ENCODE assay signal across 12 cellular contexts in the genomic region with DNA sequence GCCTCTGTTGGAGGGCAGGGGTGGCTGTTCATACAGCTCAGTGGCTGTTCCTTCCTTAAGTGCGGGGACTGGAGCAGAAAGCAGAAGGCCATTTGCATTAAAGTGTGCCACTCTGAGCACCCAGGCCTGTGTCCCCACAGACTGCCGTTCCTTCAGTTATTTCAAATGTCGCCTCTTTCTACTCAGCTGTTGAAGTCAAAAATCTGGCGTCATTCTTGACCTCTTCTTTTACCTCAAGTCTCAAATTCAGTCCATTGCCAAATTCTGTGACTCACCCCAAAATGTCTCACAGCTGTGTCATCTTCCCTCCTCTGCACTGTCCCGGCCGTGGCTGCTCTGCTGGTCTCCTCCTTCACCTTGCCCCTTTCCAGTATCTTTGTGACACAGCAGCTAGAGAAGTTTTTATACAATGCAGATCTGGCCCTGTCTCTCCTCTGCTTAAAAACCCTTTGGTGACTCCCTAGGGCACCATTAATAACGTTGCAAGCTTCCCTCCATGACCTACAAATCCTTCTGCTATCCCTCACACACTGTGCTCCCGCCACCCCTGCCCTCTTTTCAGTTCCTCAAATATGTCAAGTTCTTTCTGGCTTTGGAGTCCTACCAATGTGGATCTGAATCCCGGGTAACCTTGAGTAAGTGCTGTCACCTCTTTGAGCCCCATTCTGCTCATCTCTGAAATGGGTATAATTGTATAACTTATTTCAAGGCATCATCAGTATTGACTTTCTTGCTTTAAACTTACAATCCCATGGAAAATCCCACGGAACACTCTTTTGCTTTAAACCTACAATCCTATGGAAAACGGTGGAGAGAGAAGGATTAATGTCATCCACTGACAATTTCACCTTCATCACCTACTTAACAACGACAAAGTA.
DNase-seq lines count a peak whose midpoint lies in the region; ATAC-seq, FAIRE-seq and TF ChIP-seq lines count a peak whose summit lies in the region.
"Had no signal": no experiment of that assay in that cellular context is flagged by ENCODE, and none has a peak within 500 bp of the region (broad histone marks: within the 10 kb centered on the region; RNA-seq: fewer than 3 reads in every experiment).

No MANE protein-coding gene starts in this region.

- intact Hi-C loops in kidney (cut with DNase I), result no loop called here
- intact Hi-C loops in CD4-positive, alpha-beta T cell (cut with DNase I, micrococcal nuclease), result no loop called here

- H3K4me3 ChIP-seq in kidney (ENCODE audit: low read length in 2 of 2), result no peak overlapping the region
- H3K4me3 ChIP-seq: heart right ventricle had no signal

- no peaks in the 10 kb centered on the region for H3K36me3 Mint-ChIP-seq in CD4-positive, alpha-beta T cell (ENCODE audit: low read depth)
- H3K36me3 Mint-ChIP-seq: activated naive CD8-positive, alpha-beta T cell had no signal

- peaks cover 9 to 16% of the 10 kb centered on the region in 2 donors for H3K4me1 ChIP-seq in kidney (ENCODE audit: control insufficient read depth in 1 of 2, insufficient read depth in 1 of 2, low read depth in 1 of 2, low read length in 2 of 2)

- no peaks in the 10 kb centered on the region for H3K27me3 ChIP-seq in CD4-positive, alpha-beta T cell (ENCODE audit: control insufficient read depth, insufficient read depth, low read length)
- H3K27me3 ChIP-seq: heart right ventricle had no signal

- H3K36me3 ChIP-seq in kidney (ENCODE audit: control insufficient read depth in 1 of 2, insufficient read depth in 2 of 2, low read length in 2 of 2), result no peaks in the 10 kb centered on the region
- H3K36me3 ChIP-seq: heart right ventricle had no signal

- no peak overlapping the region for H3K4me3 Mint-ChIP-seq in CD4-positive, alpha-beta T cell
- H3K4me3 Mint-ChIP-seq: activated naive CD8-positive, alpha-beta T cell had no signal

- H3K27ac ChIP-seq in kidney (ENCODE audit: low read depth in 2 of 2, low read length in 2 of 2), result no peak overlapping the region
- H3K27ac ChIP-seq in CD4-positive, alpha-beta T cell (ENCODE audit: low read depth, low read length), result no peak overlapping the region

- FAIRE-seq in kidney (lab: Jason Lieb, UNC), result no peak
- FAIRE-seq: TTC549 had no signal

- CTCF ChIA-PET in CD4-positive, alpha-beta T cell (lab: Charles Lee), result no interaction called here

- POLR2A ChIA-PET in CD4-positive, alpha-beta T cell (lab: Charles Lee), result no interaction called here

- H3K27me3 Mint-ChIP-seq in CD4-positive, alpha-beta T cell, result no peaks in the 10 kb centered on the region

- DNase-seq in AG09319 (ENCODE audit: extremely low read depth, low read depth) (peak; percentile 25), LHCN-M2 (ENCODE audit: low read depth) (peak; percentile 87), amniotic epithelial cell (ENCODE audit: low read depth) (peak; percentile 69), kidney (peak; percentile 83), GF-D8 (lab: John Stamatoyannopoulos, UW) (no peak), OCI-M1 (lab: John Stamatoyannopoulos, UW) (no peak)
- DNase-seq in CD4-positive, alpha-beta T cell, result no peak
- DNase-seq: heart right ventricle, NCI-H2029 treated with DMSO at 0.1 percent for 48 hours had no signal

- TF ChIP-seq CTCF in AG09319 (IDR thresholded peaks at IDR 0.05; ENCODE audit: low read depth, low read length) (no peak), kidney (IDR thresholded peaks at IDR 0.05; ENCODE audit: borderline replicate concordance, extremely low read depth, insufficient read depth) (no peak)
- TF ChIP-seq CTCF in CD4-positive, alpha-beta T cell (IDR thresholded peaks at IDR 0.05), result no peak

- ATAC-seq in CD4-positive, alpha-beta T cell (ENCODE audit: poor library complexity), result no peak
- ATAC-seq in GM21447 (IDR thresholded peaks at IDR 0.05; ENCODE audit: unreplicated experiment), result no peak

- no peaks in the 10 kb centered on the region for H3K9me3 ChIP-seq in kidney (ENCODE audit: control insufficient read depth in 1 of 2, low read length in 2 of 2)
- H3K9me3 ChIP-seq in CD4-positive, alpha-beta T cell (ENCODE audit: control insufficient read depth, low read length), result no peaks in the 10 kb centered on the region
- H3K9me3 ChIP-seq: heart right ventricle had no signal

- H3K27ac Mint-ChIP-seq in CD4-positive, alpha-beta T cell, result no peak overlapping the region
- H3K27ac Mint-ChIP-seq: activated naive CD8-positive, alpha-beta T cell had no signal

- H3K4me1 Mint-ChIP-seq in CD4-positive, alpha-beta T cell (ENCODE audit: low read depth), result no peaks in the 10 kb centered on the region

- H3K9me3 Mint-ChIP-seq in CD4-positive, alpha-beta T cell, result no peaks in the 10 kb centered on the region

- no peak overlapping the region for H3K9ac ChIP-seq in kidney (ENCODE audit: low read length in 2 of 2)

Comparison
In these comparisons a context has a peak if more than half of its experiments do, and no peak if none do; other contexts are left out.
1. DNase-seq: peak in AG09319 (single experiment), LHCN-M2 (single experiment), amniotic epithelial cell (single experiment) and kidney (single experiment); none in CD4-positive, alpha-beta T cell (0 of 10), GF-D8 (single experiment) and OCI-M1 (single experiment).